In genomic region chr3:60657972-60658371, GRCh38 we compare ENCODE assay signal across 13 cellular contexts.
DNase-seq lines count a peak whose midpoint lies in the region; ATAC-seq and TF ChIP-seq lines count a peak whose summit lies in the region.
"Had no signal": no experiment of that assay in that cellular context is flagged by ENCODE, and none has a peak within 500 bp of the region (broad histone marks: within the 10 kb centered on the region; RNA-seq: fewer than 3 reads in every experiment).

No MANE protein-coding gene starts in this region.

- no peak overlapping the region for H3K27ac ChIP-seq in sigmoid colon
- H3K27ac ChIP-seq: A549, suprapubic skin had no signal

- no peak for TF ChIP-seq POLR2A in sigmoid colon (IDR thresholded peaks at IDR 0.05)

- H3K4me3 ChIP-seq in GM12865 (ENCODE audit: low read depth, low read length) (no peak overlapping the region), sigmoid colon (no peak overlapping the region), BE2C (ENCODE audit: low read depth, low read length) (no peak overlapping the region)
- H3K4me3 ChIP-seq: A549, suprapubic skin had no signal

- no peaks in the 10 kb centered on the region for H3K4me1 ChIP-seq in sigmoid colon
- no peaks in the 10 kb centered on the region for H3K4me1 ChIP-seq in BE2C
- H3K4me1 ChIP-seq: A549, suprapubic skin had no signal

- no peak for TF ChIP-seq EP300 in sigmoid colon (IDR thresholded peaks at IDR 0.05)

- peaks cover 0 to 8% (median 0%) of the 10 kb centered on the region in 4 donors for H3K9me3 ChIP-seq in sigmoid colon
- no peaks in the 10 kb centered on the region for H3K9me3 ChIP-seq in BE2C
- H3K9me3 ChIP-seq: A549, suprapubic skin had no signal

- H3K36me3 ChIP-seq in sigmoid colon: no peaks in the 10 kb centered on the region
- H3K36me3 ChIP-seq in BE2C: no peaks in the 10 kb centered on the region
- H3K36me3 ChIP-seq: suprapubic skin had no signal

- H3K27me3 ChIP-seq in sigmoid colon: no peaks in the 10 kb centered on the region
- no peaks in the 10 kb centered on the region for H3K27me3 ChIP-seq in BE2C
- H3K27me3 ChIP-seq: suprapubic skin had no signal

- ATAC-seq in GM19438 (IDR thresholded peaks at IDR 0.05; ENCODE audit: low read depth, unreplicated experiment) (peak; percentile 96), HG02678 (IDR thresholded peaks at IDR 0.05; ENCODE audit: unreplicated experiment) (peak; percentile 92), HG03354 (IDR thresholded peaks at IDR 0.05; ENCODE audit: poor library complexity, severe bottlenecking, unreplicated experiment) (peak; percentile 93)
- ATAC-seq: A549 had no signal

- DNase-seq in GM12865 (ENCODE audit: low read depth): peak; percentile 52
- DNase-seq in sigmoid colon: no peak
- no peak for DNase-seq in BE2C
- no peak for DNase-seq in NCI-H1048 (lab: John Stamatoyannopoulos, UW)
- DNase-seq in stimulated activated CD4-positive, alpha-beta T cell treated with anti-CD3 and anti-CD28 coated beads, Interleukin-2, amount 100 ng/mL, for 48 hours: no peak
- DNase-seq: activated CD8-positive, alpha-beta memory T cell treated with anti-CD3 and anti-CD28 coated beads, Interleukin-2, amount 50 U/mL, for 48 hours; DMS 273 treated with DMSO at 0.1 percent for 48 hours; SHP77 treated with DMSO at 0.1 percent for 48 hours had no signal

- TF ChIP-seq CTCF in GM12865 (IDR thresholded peaks at IDR 0.05; ENCODE audit: insufficient read depth, low read depth, low read length, missing control alignments) (no peak), sigmoid colon (IDR thresholded peaks at IDR 0.05) (no peak), BE2C (IDR thresholded peaks at IDR 0.05; ENCODE audit: low read depth, low read length) (no peak)

- intact Hi-C loops in sigmoid colon (cut with DNase I): no loop called here

- 83 to 88% methylated on average over 2 of the region's 2 CpGs for WGBS in sigmoid colon, 2 donors
